17 cellular contexts compared by ENCODE assay signal in the genomic region with DNA sequence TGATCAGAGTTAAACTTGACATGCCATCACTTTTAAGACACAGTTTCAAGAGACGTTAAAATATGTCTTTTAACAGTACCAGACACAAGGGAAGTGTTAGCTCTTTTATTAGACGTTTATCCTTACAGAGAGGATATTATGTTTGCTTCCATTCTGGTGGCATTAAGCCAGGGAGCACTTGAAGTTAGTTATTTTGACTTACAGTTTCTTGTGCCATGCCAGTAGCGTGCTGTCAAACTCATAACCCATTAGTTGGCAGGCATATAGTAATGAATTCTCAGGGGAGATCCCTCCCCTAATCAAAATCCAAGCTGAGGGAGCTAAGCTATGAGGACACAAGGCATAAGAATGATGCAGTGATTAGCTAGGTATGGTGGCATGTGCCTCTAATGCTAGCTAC.
"Had no signal": no experiment of that assay in that cellular context is flagged by ENCODE, and none has a peak within 500 bp of the region (broad histone marks: within the 10 kb centered on the region; RNA-seq: fewer than 3 reads in every experiment).

No MANE protein-coding gene starts in this region.

- FAIRE-seq: keratinocyte, TTC549 had no signal

- H3K4me3 ChIP-seq: body of pancreas, dorsolateral prefrontal cortex, thyroid gland had no signal

- DNase-seq: activated CD4-positive, alpha-beta T cell treated with anti-CD3 and anti-CD28 coated beads for 36 hours; activated CD4-positive, alpha-beta T cell treated with anti-CD3 and anti-CD28 coated beads, Interleukin-2, amount 50 U/mL, for 48 hours; activated naive CD4-positive, alpha-beta T cell; activated T-cell treated with anti-CD3 and anti-CD28 coated beads, Interleukin-2, amount 50 U/mL, for 1 hour; body of pancreas; caudate nucleus; dorsolateral prefrontal cortex; erythroblast; foreskin melanocyte; naive thymus-derived CD8-positive, alpha-beta T cell; nucleus accumbens; stimulated activated naive CD4-positive, alpha-beta T cell; thyroid gland had no signal

- H3K4me3 Mint-ChIP-seq: activated CD4-positive, alpha-beta T cell treated with anti-CD3 and anti-CD28 coated beads for 36 hours; activated T-helper 17 cell treated with anti-CD3 and anti-CD28 coated beads, Interleukin-2, amount 50 U/mL, for 72 hours; naive thymus-derived CD8-positive, alpha-beta T cell had no signal

- H3K9me3 ChIP-seq: body of pancreas, thyroid gland had no signal

- H3K27ac Mint-ChIP-seq: activated CD4-positive, alpha-beta T cell treated with anti-CD3 and anti-CD28 coated beads for 36 hours; activated T-helper 17 cell treated with anti-CD3 and anti-CD28 coated beads, Interleukin-2, amount 50 U/mL, for 72 hours had no signal

- H3K27me3 ChIP-seq: body of pancreas, dorsolateral prefrontal cortex, thyroid gland had no signal

- H3K4me1 ChIP-seq: body of pancreas, thyroid gland had no signal

- H3K27ac ChIP-seq: body of pancreas, dorsolateral prefrontal cortex, thyroid gland had no signal

- H3K4me1 Mint-ChIP-seq: activated CD4-positive, alpha-beta T cell treated with anti-CD3 and anti-CD28 coated beads for 36 hours had no signal

- H3K9me3 Mint-ChIP-seq: activated T-helper 17 cell treated with anti-CD3 and anti-CD28 coated beads, Interleukin-2, amount 50 U/mL, for 72 hours; naive thymus-derived CD8-positive, alpha-beta T cell had no signal

- H3K27me3 Mint-ChIP-seq: activated CD4-positive, alpha-beta T cell treated with anti-CD3 and anti-CD28 coated beads for 36 hours; activated T-helper 17 cell treated with anti-CD3 and anti-CD28 coated beads, Interleukin-2, amount 50 U/mL, for 72 hours; naive thymus-derived CD8-positive, alpha-beta T cell had no signal

- ATAC-seq: activated CD4-positive, alpha-beta T cell treated with anti-CD3 and anti-CD28 coated beads for 36 hours; activated T-helper 17 cell treated with anti-CD3 and anti-CD28 coated beads, Interleukin-2, amount 50 U/mL, for 72 hours; body of pancreas; left lobe of liver; naive thymus-derived CD8-positive, alpha-beta T cell had no signal
